ENCODE assay signal across 11 cellular contexts in genomic region chr10:29212597-29212996, GRCh38.
"Had no signal": no experiment of that assay in that cellular context is flagged by ENCODE, and none has a peak within 500 bp of the region (broad histone marks: within the 10 kb centered on the region; RNA-seq: fewer than 3 reads in every experiment).

No MANE protein-coding gene starts in this region.

- H3K9ac ChIP-seq: GM23248 had no signal

- FAIRE-seq: H1, H54 had no signal

- H3K27ac ChIP-seq: GM23248 had no signal

- H3K4me1 ChIP-seq: HAP-1 had no signal

- DNase-seq: GM23248, GOT3, H7, H9, HCEC 1CT, HFFc6 had no signal

- H3K9me3 ChIP-seq: HAP-1 had no signal

- H2AFZ ChIP-seq: GM23248, GM23338 had no signal

- H3K4me2 ChIP-seq: GM23338 had no signal

- H3K4me3 ChIP-seq: GM23248, GM23338, HAP-1 had no signal

- H3K4me1 Mint-ChIP-seq: GM23338 had no signal

- ATAC-seq: GM23338, HCT116 had no signal

- H3K27ac Mint-ChIP-seq: GM23338, H9, HFFc6 had no signal

- H3K36me3 ChIP-seq: HAP-1 had no signal

- H3K4me3 Mint-ChIP-seq: GM23338, H9, HFFc6 had no signal
